Comparison of ENCODE assay signal across 18 cellular contexts in the genomic region with DNA sequence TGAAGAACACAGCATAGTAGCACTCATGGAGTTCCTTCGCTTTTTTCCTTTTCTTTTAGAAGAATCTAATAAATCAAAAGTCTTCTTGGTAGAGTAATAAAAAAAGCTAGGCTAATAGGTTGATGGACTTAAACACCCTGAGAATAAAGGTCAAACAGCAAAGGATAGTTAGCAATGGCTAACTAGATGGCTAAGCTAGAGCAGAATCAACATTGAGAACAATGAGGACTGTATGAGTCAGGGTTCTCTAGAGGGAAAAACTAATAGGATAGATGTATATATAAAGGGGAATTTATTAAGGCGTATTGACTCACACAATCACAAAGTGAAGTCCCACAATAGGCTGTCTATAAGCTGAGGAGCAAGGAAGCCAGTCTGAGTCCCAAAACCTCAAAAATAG.
DNase-seq lines count a peak whose midpoint lies in the region; ATAC-seq, FAIRE-seq and TF ChIP-seq lines count a peak whose summit lies in the region.
"Had no signal": no experiment of that assay in that cellular context is flagged by ENCODE, and none has a peak within 500 bp of the region (broad histone marks: within the 10 kb centered on the region; RNA-seq: fewer than 3 reads in every experiment).

No MANE protein-coding gene starts in this region.

- H3K9ac ChIP-seq in HepG2 (ENCODE audit: insufficient read depth, low read depth, low read length) = no peak overlapping the region
- no peak overlapping the region for H3K9ac ChIP-seq in neuronal stem cell (ENCODE audit: low read depth, low read length, poor library complexity)
- H3K9ac ChIP-seq: BLaER1 treated with 17β-estradiol and CSF1 and Interleukin-3, amounts not matched to agents 10 nM and 100 nM had no signal

- no peak overlapping the region for H2AK5ac ChIP-seq in neuronal stem cell (ENCODE audit: low read depth, low read length)

- H2BK5ac ChIP-seq in neuronal stem cell (ENCODE audit: low read length) = no peak overlapping the region

- H2BK120ac ChIP-seq in neuronal stem cell (ENCODE audit: low read depth, low read length) = no peak overlapping the region

- H2AFZ ChIP-seq in HepG2 (ENCODE audit: low read length) (no peak overlapping the region), neuronal stem cell (ENCODE audit: low read length) (no peak overlapping the region)

- H3K4me1 ChIP-seq in HepG2 (ENCODE audit: insufficient read depth, low read length) (no peaks in the 10 kb centered on the region), right lobe of liver (no peaks in the 10 kb centered on the region), Caco-2 (no peaks in the 10 kb centered on the region), neuronal stem cell (ENCODE audit: control insufficient read depth in 2 of 2, insufficient read depth in 1 of 2, low read depth in 1 of 2, low read length in 2 of 2) (no peaks in the 10 kb centered on the region)

- H3K27ac Mint-ChIP-seq in Caco-2 (ENCODE audit: unreplicated experiment) = no peak overlapping the region
- H3K27ac Mint-ChIP-seq: CD4-positive, alpha-beta T cell had no signal

- TF ChIP-seq CTCF in HepG2 (CRISPR knock-in tag; IDR thresholded peaks at IDR 0.05) (no peak), right lobe of liver (IDR thresholded peaks at IDR 0.05) (no peak), epithelial cell of esophagus (IDR thresholded peaks at IDR 0.05; ENCODE audit: insufficient read depth, low read depth, low read length, missing control alignments) (no peak), Caco-2 (IDR thresholded peaks at IDR 0.05; ENCODE audit: insufficient read depth in 1 of 2, low read depth in 1 of 2, low read length in 1 of 2, severe bottlenecking in 1 of 2, unreplicated experiment in 1 of 2) (no peak)

- TF ChIP-seq EP300 in HepG2 (IDR thresholded peaks at IDR 0.05; ENCODE audit: low read depth in 2 of 2, low read length in 2 of 2) (no peak), HepG2 (CRISPR knock-in tag; IDR thresholded peaks at IDR 0.05; ENCODE audit: borderline replicate concordance) (no peak)

- H3K27ac ChIP-seq in HepG2 (ENCODE audit: extremely low read length, insufficient read depth, low read length) (no peak overlapping the region), right lobe of liver (no peak overlapping the region), neuronal stem cell (replicated peaks; ENCODE audit: low read length) (no peak overlapping the region)
- H3K27ac ChIP-seq: BLaER1 treated with 17β-estradiol and CSF1 and Interleukin-3, amounts not matched to agents 10 nM and 100 nM had no signal

- in situ Hi-C loops in HepG2 (cut with HindIII; ENCODE audit: extremely low pct_ligation_motif_present, low pct_unique_long_range_greater_than_20kb) = loop anchor here (25.0 kb wide), 1 partner anchor 286 kb away; no protein-coding TSS in a partner anchor

- POLR2A ChIA-PET in HepG2 (lab: Yijun Ruan, JAX) = no interaction called here
- POLR2A ChIA-PET in Caco-2 (lab: Charles Lee) = no interaction called here

- H2BK12ac ChIP-seq in neuronal stem cell (ENCODE audit: low read length) = no peak overlapping the region

- H3K9me3 ChIP-seq in HepG2 (ENCODE audit: low read length) = no peaks in the 10 kb centered on the region
- no peaks in the 10 kb centered on the region for H3K9me3 ChIP-seq in right lobe of liver
- H3K9me3 ChIP-seq in Caco-2 = no peaks in the 10 kb centered on the region
- H3K9me3 ChIP-seq in neuronal stem cell (replicated peaks in 1 of 2; ENCODE audit: control insufficient read depth in 2 of 2, insufficient read depth in 1 of 2, low read depth in 1 of 2, low read length in 2 of 2) = no peaks in the 10 kb centered on the region
- H3K9me3 ChIP-seq: BLaER1 treated with 17β-estradiol and CSF1 and Interleukin-3, amounts not matched to agents 10 nM and 100 nM had no signal

- no peak overlapping the region for H3K14ac ChIP-seq in neuronal stem cell (ENCODE audit: low read length)

- WGBS in HepG2 (ENCODE audit: low lambda C conversion rate) = 9% methylated on average over 2 of the region's 2 CpGs
- WGBS in right lobe of liver (ENCODE audit: insufficient coverage, low coverage, low lambda C conversion rate, missing lambda C conversion rate) = 46% methylated on average over 2 of the region's 2 CpGs
- WGBS in neuronal stem cell (ENCODE audit: extremely low coverage in 2 of 2, insufficient read length in 2 of 2, insufficient replicate concordance in 1 of 2), 2 donors = no CpG with 5 or more reads among the region's 2 CpGs

- CTCF ChIA-PET in HepG2 (lab: Yijun Ruan, JAX; ENCODE audit: low intra/inter-chr PET ratio, low total read pairs) (no interaction called here), Caco-2 (lab: Charles Lee) (no interaction called here)

- H3K36me3 ChIP-seq in HepG2 (replicated peaks in 1 of 2; ENCODE audit: control insufficient read depth in 1 of 2, insufficient read depth in 2 of 2, low read length in 2 of 2) (no peaks in the 10 kb centered on the region), right lobe of liver (no peaks in the 10 kb centered on the region), Caco-2 (ENCODE audit: control insufficient read depth, insufficient read depth, low read length) (no peaks in the 10 kb centered on the region), neuronal stem cell (replicated peaks in 1 of 2; ENCODE audit: control insufficient read depth in 2 of 2, insufficient read depth in 2 of 2, low read length in 2 of 2) (no peaks in the 10 kb centered on the region)
- H3K36me3 ChIP-seq: BLaER1 treated with 17β-estradiol and CSF1 and Interleukin-3, amounts not matched to agents 10 nM and 100 nM; HAP-1 had no signal

- H3K4me1 Mint-ChIP-seq in Caco-2 (ENCODE audit: low read depth, unreplicated experiment) = no peaks in the 10 kb centered on the region

- H3K79me1 ChIP-seq in neuronal stem cell (ENCODE audit: low read depth, low read length) = no peaks in the 10 kb centered on the region

- no peak overlapping the region for H3K4ac ChIP-seq in neuronal stem cell (ENCODE audit: low read length)

- no peak for FAIRE-seq in HepG2 (lab: Jason Lieb, UNC)
- FAIRE-seq: GM12892, GM19239, H1, K562 had no signal

- no peak overlapping the region for H2BK15ac ChIP-seq in neuronal stem cell (ENCODE audit: low read length)

- no peaks in the 10 kb centered on the region for H3K36me3 Mint-ChIP-seq in Caco-2 (ENCODE audit: insufficient read depth, unreplicated experiment)

- H3K4me3 ChIP-seq in HepG2 (replicated peaks in 1 of 3; ENCODE audit: insufficient read depth in 1 of 3, low read depth in 2 of 3, low read length in 3 of 3) (no peak overlapping the region), right lobe of liver (no peak overlapping the region), epithelial cell of esophagus (ENCODE audit: low read length) (no peak overlapping the region), Caco-2 (ENCODE audit: low read depth, low read length) (no peak overlapping the region), neuronal stem cell (ENCODE audit: low read length in 2 of 2) (no peak overlapping the region)
- H3K4me3 ChIP-seq: BLaER1 treated with 17β-estradiol and CSF1 and Interleukin-3, amounts not matched to agents 10 nM and 100 nM; HAP-1; K562 had no signal

- H3K23ac ChIP-seq in neuronal stem cell (ENCODE audit: low read depth, low read length, poor library complexity) = no peak overlapping the region

- ATAC-seq in HepG2 (peak; percentile 31; the same call in 1 of the 3 replicates), right lobe of liver (no peak)
- ATAC-seq: K562 had no signal

- BruUV-seq in HepG2 (replicated peaks; lab: Mats Ljungman, UMichigan) = no TSS peak
- BruUV-seq in Caco-2 (replicated peaks; lab: Mats Ljungman, UMichigan) = no TSS peak

- DNase-seq in HepG2 (ENCODE audit: low spot score) (no peak), right lobe of liver (no peak), DMS53 treated with DMSO at 0.1 percent for 48 hours (lab: John Stamatoyannopoulos, UW; ENCODE audit: unreplicated experiment) (peak; percentile 73), epithelial cell of esophagus (ENCODE audit: low read depth) (peak; percentile 2), renal cortical epithelial cell (ENCODE audit: low read depth) (peak; percentile 76), Caco-2 (no peak), cerebellar nuclear complex (lab: John Stamatoyannopoulos, UW) (no peak), neuronal stem cell (ENCODE audit: low spot score) (no peak)
- DNase-seq: ACHN; CD4-positive, alpha-beta T cell; DND-41; GDM1 had no signal

- TF ChIP-seq POLR2A in HepG2 (IDR thresholded peaks at IDR 0.05; ENCODE audit: insufficient read depth in 1 of 2, low read depth in 2 of 2, low read length in 2 of 2) (no peak), right lobe of liver (IDR thresholded peaks at IDR 0.05) (no peak)

- H3K27me3 Mint-ChIP-seq in Caco-2 (ENCODE audit: insufficient read depth, unreplicated experiment) = no peaks in the 10 kb centered on the region
- H3K27me3 Mint-ChIP-seq: CD4-positive, alpha-beta T cell had no signal

- intact Hi-C loops in HepG2 (cut with micrococcal nuclease; ENCODE audit: unreplicated experiment) = no loop called here
- intact Hi-C loops in right lobe of liver (cut with DNase I) = no loop called here
- intact Hi-C loops in Caco-2 (cut with micrococcal nuclease; ENCODE audit: unreplicated experiment) = no loop called here

- no peaks in the 10 kb centered on the region for H3K9me3 Mint-ChIP-seq in Caco-2 (ENCODE audit: unreplicated experiment)
- H3K9me3 Mint-ChIP-seq: CD4-positive, alpha-beta T cell had no signal

- no peak overlapping the region for H4K91ac ChIP-seq in neuronal stem cell (ENCODE audit: low read depth, low read length, poor library complexity)

- no peak for TF ChIP-seq RAD21 in HepG2 (CRISPR knock-in tag; IDR thresholded peaks at IDR 0.05)

- H4K8ac ChIP-seq in neuronal stem cell (ENCODE audit: low read depth, low read length) = no peak overlapping the region

- no peaks in the 10 kb centered on the region for H3K79me2 ChIP-seq in HepG2 (ENCODE audit: insufficient read depth, low read length)

- H4K20me1 ChIP-seq in HepG2 (ENCODE audit: insufficient read depth, low read length) = no peaks in the 10 kb centered on the region
- H4K20me1 ChIP-seq: BLaER1 treated with 17β-estradiol and CSF1 and Interleukin-3, amounts not matched to agents 10 nM and 100 nM had no signal

- H3K27me3 ChIP-seq in HepG2 (ENCODE audit: control insufficient read depth in 1 of 2, insufficient read depth in 2 of 2, low read length in 2 of 2) (no peaks in the 10 kb centered on the region), right lobe of liver (no peaks in the 10 kb centered on the region), Caco-2 (replicated peaks; ENCODE audit: control insufficient read depth, insufficient read depth, low read length) (no peaks in the 10 kb centered on the region), neuronal stem cell (ENCODE audit: control insufficient read depth in 3 of 3, insufficient read depth in 3 of 3, low read depth in 1 of 3, low read length in 3 of 3) (no peaks in the 10 kb centered on the region)
- H3K27me3 ChIP-seq: BLaER1 treated with 17β-estradiol and CSF1 and Interleukin-3, amounts not matched to agents 10 nM and 100 nM had no signal

- no peak overlapping the region for H3K18ac ChIP-seq in neuronal stem cell (ENCODE audit: low read length)

- H3K4me2 ChIP-seq in HepG2 (ENCODE audit: low read depth, low read length) = no peak overlapping the region
- H3K4me2 ChIP-seq in neuronal stem cell (ENCODE audit: insufficient read depth, low read length, poor library complexity, severe bottlenecking) = no peak overlapping the region
- H3K4me2 ChIP-seq: BLaER1 treated with 17β-estradiol and CSF1 and Interleukin-3, amounts not matched to agents 10 nM and 100 nM had no signal

- H3K4me3 Mint-ChIP-seq in Caco-2 (ENCODE audit: unreplicated experiment) = no peak overlapping the region
- H3K4me3 Mint-ChIP-seq: CD4-positive, alpha-beta T cell had no signal

Comparison
In these comparisons a context has a peak if more than half of its experiments do, and no peak if none do; other contexts are left out.
1. DNase-seq: peak in DMS53 treated with DMSO at 0.1 percent for 48 hours (single experiment), epithelial cell of esophagus (single experiment) and renal cortical epithelial cell (single experiment); none in HepG2 (single experiment), right lobe of liver (0 of 3), Caco-2 (0 of 2), cerebellar nuclear complex (0 of 2) and neuronal stem cell (single experiment).